ENCODE assay signal across 8 cellular contexts in genomic region chr10:100185364-100186252, GRCh38. TPM values are rescaled to one million over a fixed set of nuclear protein-coding genes. Genes with fewer than 3 reads are reported as not detected.
DNase-seq lines count a peak whose midpoint lies in the region; ATAC-seq and TF ChIP-seq lines count a peak whose summit lies in the region.

Gene ERLIN1 (minus strand): TSS chr10:100186029. CDS start chr10:100185626, 403 bp downstream.

- peaks cover 0 to 6% (median 0%) of the 10 kb centered on the region in 11 experiments; a peak in 3 of 22 replicates for H4K20me1 ChIP-seq in BLaER1 treated with 17β-estradiol and CSF1 and Interleukin-3, amounts not matched to agents 10 nM and 100 nM

- H3K4me3 ChIP-seq in BLaER1 treated with 17β-estradiol and CSF1 and Interleukin-3, amounts not matched to agents 10 nM and 100 nM, result peak within 1 kb of the TSS; percentile 73 to 98 (median 89)
- peak within 1 kb of the TSS; percentile 83 to 98 (median 89) for H3K4me3 ChIP-seq in liver (ENCODE audit: low read depth in 1 of 3, low read length in 3 of 3)

- peak; percentile 44 to 53 for TF ChIP-seq RAD21 in liver (IDR thresholded peaks at IDR 0.05)

- peak; percentile 73 for DNase-seq in NCI-H774 (lab: John Stamatoyannopoulos, UW)
- DNase-seq in activated CD4-positive, alpha-beta T cell treated with anti-CD3 and anti-CD28 coated beads, Interleukin-2, amount 50 U/mL, for 4 hours, result peak; percentile 90 to 92
- peak; percentile 96 for DNase-seq in dermis blood vessel endothelial cell
- DNase-seq in stimulated activated CD4-positive, alpha-beta T cell treated with anti-CD3 and anti-CD28 coated beads, Interleukin-4, amount 100 ng/mL, for 1 hour, result peak; percentile 97

- TF ChIP-seq CTCF in liver (IDR thresholded peaks at IDR 0.05; ENCODE audit: low read depth, low read length, missing input control), result no peak

- no peaks in the 10 kb centered on the region for H3K9me3 ChIP-seq in BLaER1 treated with 17β-estradiol and CSF1 and Interleukin-3, amounts not matched to agents 10 nM and 100 nM (replicated peaks in 1 of 11)
- H3K9me3 ChIP-seq in liver (ENCODE audit: control insufficient read depth in 4 of 4, low read length in 3 of 4), result no peaks in the 10 kb centered on the region

- no peaks in the 10 kb centered on the region for H3K27me3 ChIP-seq in BLaER1 treated with 17β-estradiol and CSF1 and Interleukin-3, amounts not matched to agents 10 nM and 100 nM
- no peaks in the 10 kb centered on the region for H3K27me3 ChIP-seq in liver (ENCODE audit: control insufficient read depth in 4 of 4, insufficient read depth in 4 of 4, low read length in 3 of 4)

- H3K4me2 ChIP-seq in BLaER1 treated with 17β-estradiol and CSF1 and Interleukin-3, amounts not matched to agents 10 nM and 100 nM, result peak within 1 kb of the TSS; percentile 82 to 97 (median 94)

- peaks cover 38 to 48% (median 43%) of the 10 kb centered on the region in 10 experiments for H3K4me1 ChIP-seq in BLaER1 treated with 17β-estradiol and CSF1 and Interleukin-3, amounts not matched to agents 10 nM and 100 nM
- peaks cover 4 to 35% (median 15%) of the 10 kb centered on the region in 4 donors for H3K4me1 ChIP-seq in liver (ENCODE audit: control insufficient read depth in 4 of 4, insufficient read depth in 4 of 4, low read length in 3 of 4)

- WGBS in liver, result under 1% methylated on average over 65 of the region's 65 CpGs

- H3K27ac ChIP-seq in BLaER1 treated with 17β-estradiol and CSF1 and Interleukin-3, amounts not matched to agents 10 nM and 100 nM, result peak within 1 kb of the TSS; percentile 77 to 96 (median 93)
- H3K27ac ChIP-seq in liver (ENCODE audit: low read depth in 1 of 2, low read length in 2 of 2), result peak within 1 kb of the TSS; percentile 93 to 94

- H3K9ac ChIP-seq in BLaER1 treated with 17β-estradiol and CSF1 and Interleukin-3, amounts not matched to agents 10 nM and 100 nM, result peak within 1 kb of the TSS; percentile 87 to 96 (median 92)
- peak within 1 kb of the TSS; percentile 92 to 96 for H3K9ac ChIP-seq in liver (ENCODE audit: low read depth in 1 of 2, low read length in 2 of 2)

- peak; percentile 80 for ATAC-seq in GM19351 (IDR thresholded peaks at IDR 0.05; ENCODE audit: unreplicated experiment)
- ATAC-seq in HG03521 (IDR thresholded peaks at IDR 0.05; ENCODE audit: unreplicated experiment), result peak; percentile 87

- peaks cover 19 to 71% (median 52%) of the 10 kb centered on the region in 11 experiments for H3K36me3 ChIP-seq in BLaER1 treated with 17β-estradiol and CSF1 and Interleukin-3, amounts not matched to agents 10 nM and 100 nM
- peaks cover 2 to 13% (median 3%) of the 10 kb centered on the region in 4 donors for H3K36me3 ChIP-seq in liver (ENCODE audit: control insufficient read depth in 4 of 4, insufficient read depth in 3 of 4, low read depth in 1 of 4, low read length in 3 of 4)

TF ChIP-seq in liver, 16 proteins besides CTCF, POLR2A, EP300 and RAD21:
- peak; percentile 73 for TF ChIP-seq MAX (IDR thresholded peaks at IDR 0.05)
- peak; percentile 66 to 83 for TF ChIP-seq EGR1 (IDR thresholded peaks at IDR 0.05; ENCODE audit: low read depth in 2 of 2)
- TF ChIP-seq JUND (IDR thresholded peaks at IDR 0.05), result no peak
- TF ChIP-seq, protein P1, sequence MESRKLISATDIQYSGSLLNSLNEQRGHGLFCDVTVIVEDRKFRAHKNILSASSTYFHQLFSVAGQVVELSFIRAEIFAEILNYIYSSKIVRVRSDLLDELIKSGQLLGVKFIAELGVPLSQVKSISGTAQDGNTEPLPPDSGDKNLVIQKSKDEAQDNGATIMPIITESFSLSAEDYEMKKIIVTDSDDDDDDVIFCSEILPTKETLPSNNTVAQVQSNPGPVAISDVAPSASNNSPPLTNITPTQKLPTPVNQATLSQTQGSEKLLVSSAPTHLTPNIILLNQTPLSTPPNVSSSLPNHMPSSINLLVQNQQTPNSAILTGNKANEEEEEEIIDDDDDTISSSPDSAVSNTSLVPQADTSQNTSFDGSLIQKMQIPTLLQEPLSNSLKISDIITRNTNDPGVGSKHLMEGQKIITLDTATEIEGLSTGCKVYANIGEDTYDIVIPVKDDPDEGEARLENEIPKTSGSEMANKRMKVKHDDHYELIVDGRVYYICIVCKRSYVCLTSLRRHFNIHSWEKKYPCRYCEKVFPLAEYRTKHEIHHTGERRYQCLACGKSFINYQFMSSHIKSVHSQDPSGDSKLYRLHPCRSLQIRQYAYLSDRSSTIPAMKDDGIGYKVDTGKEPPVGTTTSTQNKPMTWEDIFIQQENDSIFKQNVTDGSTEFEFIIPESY (IDR thresholded peaks at IDR 0.05), result peak; percentile 93
- no peak for TF ChIP-seq HNF4G (IDR thresholded peaks at IDR 0.05)
- TF ChIP-seq ATF3 (IDR thresholded peaks at IDR 0.05), result no peak
- no peak for TF ChIP-seq FOXA1 (IDR thresholded peaks at IDR 0.05)
- TF ChIP-seq, protein P2, sequence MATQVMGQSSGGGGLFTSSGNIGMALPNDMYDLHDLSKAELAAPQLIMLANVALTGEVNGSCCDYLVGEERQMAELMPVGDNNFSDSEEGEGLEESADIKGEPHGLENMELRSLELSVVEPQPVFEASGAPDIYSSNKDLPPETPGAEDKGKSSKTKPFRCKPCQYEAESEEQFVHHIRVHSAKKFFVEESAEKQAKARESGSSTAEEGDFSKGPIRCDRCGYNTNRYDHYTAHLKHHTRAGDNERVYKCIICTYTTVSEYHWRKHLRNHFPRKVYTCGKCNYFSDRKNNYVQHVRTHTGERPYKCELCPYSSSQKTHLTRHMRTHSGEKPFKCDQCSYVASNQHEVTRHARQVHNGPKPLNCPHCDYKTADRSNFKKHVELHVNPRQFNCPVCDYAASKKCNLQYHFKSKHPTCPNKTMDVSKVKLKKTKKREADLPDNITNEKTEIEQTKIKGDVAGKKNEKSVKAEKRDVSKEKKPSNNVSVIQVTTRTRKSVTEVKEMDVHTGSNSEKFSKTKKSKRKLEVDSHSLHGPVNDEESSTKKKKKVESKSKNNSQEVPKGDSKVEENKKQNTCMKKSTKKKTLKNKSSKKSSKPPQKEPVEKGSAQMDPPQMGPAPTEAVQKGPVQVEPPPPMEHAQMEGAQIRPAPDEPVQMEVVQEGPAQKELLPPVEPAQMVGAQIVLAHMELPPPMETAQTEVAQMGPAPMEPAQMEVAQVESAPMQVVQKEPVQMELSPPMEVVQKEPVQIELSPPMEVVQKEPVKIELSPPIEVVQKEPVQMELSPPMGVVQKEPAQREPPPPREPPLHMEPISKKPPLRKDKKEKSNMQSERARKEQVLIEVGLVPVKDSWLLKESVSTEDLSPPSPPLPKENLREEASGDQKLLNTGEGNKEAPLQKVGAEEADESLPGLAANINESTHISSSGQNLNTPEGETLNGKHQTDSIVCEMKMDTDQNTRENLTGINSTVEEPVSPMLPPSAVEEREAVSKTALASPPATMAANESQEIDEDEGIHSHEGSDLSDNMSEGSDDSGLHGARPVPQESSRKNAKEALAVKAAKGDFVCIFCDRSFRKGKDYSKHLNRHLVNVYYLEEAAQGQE (IDR thresholded peaks at IDR 0.05), result peak; percentile 77
- peak in 1 of 2 donors; percentile 60 for TF ChIP-seq GABPA (IDR thresholded peaks at IDR 0.05 in 1 of 2, conservative IDR thresholded peaks at IDR 0.05 in 1 of 2)
- TF ChIP-seq TAF1 (conservative IDR thresholded peaks at IDR 0.05), result peak; percentile 80
- peak in 1 of 2 donors; percentile 33 for TF ChIP-seq HNF4A (conservative IDR thresholded peaks at IDR 0.05)
- TF ChIP-seq YY1 (IDR thresholded peaks at IDR 0.05), result peak; percentile 82
- TF ChIP-seq RXRA (IDR thresholded peaks at IDR 0.05), result no peak
- peak; percentile 14 for TF ChIP-seq SP1 (IDR thresholded peaks at IDR 0.05)
- TF ChIP-seq NR2F2 (IDR thresholded peaks at IDR 0.05), result no peak
- TF ChIP-seq FOXA2 (IDR thresholded peaks at IDR 0.05), result no peak

RNA-seq across cellular contexts. Expression of gene ERLIN1, which starts in this region (rescaled TPM):
- total RNA-seq in dermis blood vessel endothelial cell, result 32.8 and 62.6 TPM in 2 replicates
- total RNA-seq in liver, result 10 to 100 TPM; 73.9 to 85.4 TPM
- polyA plus RNA-seq in liver, result 10 to 100 TPM; 21.7 to 66.2 TPM

Comparison
In these comparisons a context has a peak if more than half of its experiments do, and no peak if none do; other contexts are left out.
1. Peak in every context shown above with its lines: DNase-seq, ATAC-seq, H3K4me3 ChIP-seq and H3K27ac ChIP-seq.